In genomic region chr18:78975699-78976098, GRCh38 we compare ENCODE assay signal across 18 cellular contexts. TPM values are rescaled to one million over a fixed set of nuclear protein-coding genes. Genes with fewer than 3 reads are reported as not detected.
"Had no signal": no experiment of that assay in that cellular context is flagged by ENCODE, and none has a peak within 500 bp of the region (broad histone marks: within the 10 kb centered on the region; RNA-seq: fewer than 3 reads in every experiment).

No MANE protein-coding gene starts in this region.

- H3K36me3 Mint-ChIP-seq: mesothelial cell of epicardium had no signal

- H3K4me3 Mint-ChIP-seq: activated B cell treated with CpG ODN at 0.5 μM for 24 hours; activated CD8-positive, alpha-beta T cell treated with anti-CD3 and anti-CD28 coated beads for 36 hours; activated naive CD8-positive, alpha-beta T cell treated with anti-CD3 and anti-CD28 coated beads, Interleukin-2, amount 10 ng/mL, durations not matched to agents 7 days and 5 days; central memory CD8-positive, alpha-beta T cell; mesothelial cell of epicardium; stimulated activated naive CD8-positive, alpha-beta T cell treated with anti-CD3 and anti-CD28 coated beads, Interleukin-15, Interleukin-2, amounts not matched to agents 100 ng/mL and 50 ng/mL, for 24 hours had no signal

- DNase-seq: activated B cell treated with CpG ODN at 0.5 μM for 24 hours; activated CD4-positive, alpha-beta T cell treated with anti-CD3 and anti-CD28 coated beads for 48 hours; activated CD8-positive, alpha-beta T cell treated with anti-CD3 and anti-CD28 coated beads for 36 hours; activated gamma-delta T cell; activated naive CD8-positive, alpha-beta T cell treated with anti-CD3 and anti-CD28 coated beads, Interleukin-2, amount 10 ng/mL, durations not matched to agents 7 days and 5 days; activated T-cell treated with anti-CD3 and anti-CD28 coated beads, Interleukin-2, amount 50 U/mL, for 48 hours; brain microvascular endothelial cell; effector CD8-positive, alpha-beta T cell; foreskin melanocyte; left colon; lower lobe of right lung; pancreas; sigmoid colon; spleen; trophoblast cell had no signal

- H3K27ac Mint-ChIP-seq: activated B cell treated with CpG ODN at 0.5 μM for 24 hours; activated CD8-positive, alpha-beta T cell treated with anti-CD3 and anti-CD28 coated beads for 36 hours; activated naive CD8-positive, alpha-beta T cell treated with anti-CD3 and anti-CD28 coated beads, Interleukin-2, amount 10 ng/mL, durations not matched to agents 7 days and 5 days; mesothelial cell of epicardium; stimulated activated naive CD8-positive, alpha-beta T cell treated with anti-CD3 and anti-CD28 coated beads, Interleukin-15, Interleukin-2, amounts not matched to agents 100 ng/mL and 50 ng/mL, for 24 hours had no signal

- H3K9me3 Mint-ChIP-seq: activated B cell treated with CpG ODN at 0.5 μM for 24 hours; activated CD8-positive, alpha-beta T cell treated with anti-CD3 and anti-CD28 coated beads for 36 hours; activated naive CD8-positive, alpha-beta T cell treated with anti-CD3 and anti-CD28 coated beads, Interleukin-2, amount 10 ng/mL, durations not matched to agents 7 days and 5 days; central memory CD8-positive, alpha-beta T cell; mesothelial cell of epicardium; stimulated activated naive CD8-positive, alpha-beta T cell treated with anti-CD3 and anti-CD28 coated beads, Interleukin-15, Interleukin-2, amounts not matched to agents 100 ng/mL and 50 ng/mL, for 24 hours had no signal

- ATAC-seq: activated CD8-positive, alpha-beta T cell treated with anti-CD3 and anti-CD28 coated beads for 36 hours; left colon; lower lobe of right lung; pancreas had no signal

RNA-seq across cellular contexts. Expression of gene SALL3, which starts 3.9 kb away (rescaled TPM):
- polyA plus RNA-seq: pancreas, sigmoid colon, spleen had no signal
